Comparison of ENCODE assay signal across 1 cellular context in the genomic region with DNA sequence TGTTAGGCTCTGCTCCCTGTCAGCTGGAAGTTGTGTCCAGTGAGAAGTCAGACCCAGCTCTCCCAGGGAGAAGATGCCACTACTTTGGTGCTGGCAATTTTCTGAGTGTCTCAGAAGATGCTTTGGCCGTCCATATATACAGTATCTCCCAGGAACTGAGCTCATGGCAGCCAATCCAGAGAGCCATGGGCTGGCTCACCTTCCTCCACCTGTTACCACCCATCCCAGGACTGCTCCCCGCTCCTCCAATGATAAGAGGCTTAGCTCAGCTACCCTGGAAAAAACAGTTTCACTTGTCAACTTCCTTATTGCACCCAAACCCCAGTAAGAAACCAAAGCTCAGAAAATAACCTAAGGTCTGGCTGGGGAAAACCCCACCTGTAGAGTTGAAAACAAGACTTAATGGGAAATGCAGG.
TF ChIP-seq lines count a peak whose summit lies in the region.

A gene with protein sequence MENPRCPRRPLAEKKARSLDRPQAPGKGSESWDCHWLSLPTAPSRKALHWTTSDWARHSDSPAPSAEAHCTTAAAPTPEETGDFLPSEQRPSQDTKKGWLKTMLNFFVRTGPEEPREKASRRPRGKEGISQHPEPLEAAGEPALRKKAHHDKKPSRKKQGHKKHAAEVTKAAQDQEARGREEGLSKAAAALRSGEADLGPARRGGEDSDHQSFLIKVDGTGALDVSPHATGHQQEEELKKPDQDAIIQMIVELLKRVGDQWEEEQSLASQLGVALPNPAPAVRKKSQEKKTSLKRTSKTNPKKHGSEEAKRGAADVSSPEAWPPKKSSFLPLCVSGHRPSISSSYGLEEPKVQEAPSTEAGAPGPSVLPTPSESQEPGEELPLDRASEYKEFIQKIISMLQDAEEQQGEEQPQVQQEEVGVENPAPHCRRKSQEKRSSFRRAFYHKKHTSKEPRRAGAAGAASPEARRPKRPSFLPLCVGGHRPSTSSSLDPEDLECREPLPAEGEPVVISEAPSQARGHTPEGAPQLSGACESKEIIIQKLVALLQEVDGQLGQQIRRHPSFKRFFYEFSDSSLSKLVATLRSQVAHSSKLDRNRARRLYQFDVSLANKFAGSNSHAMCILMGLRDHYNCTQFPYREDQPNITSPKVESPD (minus strand): TSS at position 110 of the 416 bp plus-strand sequence. CDS start 6,198 bp downstream, outside the sequence.

TF ChIP-seq in HepG2, 621 proteins besides CTCF, POLR2A, EP300 and RAD21 (continued from another document):
- TF ChIP-seq, protein P1, sequence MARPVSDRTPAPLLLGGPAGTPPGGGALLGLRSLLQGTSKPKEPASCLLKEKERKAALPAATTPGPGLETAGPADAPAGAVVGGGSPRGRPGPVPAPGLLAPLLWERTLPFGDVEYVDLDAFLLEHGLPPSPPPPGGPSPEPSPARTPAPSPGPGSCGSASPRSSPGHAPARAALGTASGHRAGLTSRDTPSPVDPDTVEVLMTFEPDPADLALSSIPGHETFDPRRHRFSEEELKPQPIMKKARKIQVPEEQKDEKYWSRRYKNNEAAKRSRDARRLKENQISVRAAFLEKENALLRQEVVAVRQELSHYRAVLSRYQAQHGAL (CRISPR knock-in tag; IDR thresholded peaks at IDR 0.05; ENCODE audit: not compliant biosample characterization): no peak
- TF ChIP-seq, protein P2, sequence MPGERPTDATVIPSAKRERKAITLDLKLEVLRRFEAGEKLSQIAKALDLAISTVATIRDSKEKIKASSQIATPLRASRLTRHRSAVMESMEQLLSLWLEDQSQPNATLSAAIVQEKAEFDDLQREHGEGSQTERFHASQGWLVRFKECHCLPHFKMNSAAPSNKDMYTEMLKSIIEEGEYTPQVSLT (CRISPR knock-in tag; IDR thresholded peaks at IDR 0.05; ENCODE audit: borderline replicate concordance, low read depth): no peak
- TF ChIP-seq KDM1A (CRISPR knock-in tag; IDR thresholded peaks at IDR 0.05): no peak
- TF ChIP-seq STAG1 (CRISPR knock-in tag; IDR thresholded peaks at IDR 0.05): no peak
- TF ChIP-seq, protein P3, sequence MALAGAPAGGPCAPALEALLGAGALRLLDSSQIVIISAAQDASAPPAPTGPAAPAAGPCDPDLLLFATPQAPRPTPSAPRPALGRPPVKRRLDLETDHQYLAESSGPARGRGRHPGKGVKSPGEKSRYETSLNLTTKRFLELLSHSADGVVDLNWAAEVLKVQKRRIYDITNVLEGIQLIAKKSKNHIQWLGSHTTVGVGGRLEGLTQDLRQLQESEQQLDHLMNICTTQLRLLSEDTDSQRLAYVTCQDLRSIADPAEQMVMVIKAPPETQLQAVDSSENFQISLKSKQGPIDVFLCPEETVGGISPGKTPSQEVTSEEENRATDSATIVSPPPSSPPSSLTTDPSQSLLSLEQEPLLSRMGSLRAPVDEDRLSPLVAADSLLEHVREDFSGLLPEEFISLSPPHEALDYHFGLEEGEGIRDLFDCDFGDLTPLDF (CRISPR knock-in tag; IDR thresholded peaks at IDR 0.05): no peak
- no peak for TF ChIP-seq ZNF720 (CRISPR knock-in tag; IDR thresholded peaks at IDR 0.05)
- TF ChIP-seq ZNF260 (CRISPR knock-in tag; IDR thresholded peaks at IDR 0.05; ENCODE audit: borderline replicate concordance, low read depth): no peak
- TF ChIP-seq KLF13 (CRISPR knock-in tag; IDR thresholded peaks at IDR 0.05): no peak
- TF ChIP-seq FOSL2 (CRISPR knock-in tag; IDR thresholded peaks at IDR 0.05): no peak
- no peak for TF ChIP-seq ZNF749 (CRISPR knock-in tag; IDR thresholded peaks at IDR 0.05; ENCODE audit: borderline replicate concordance)
- TF ChIP-seq ZNF570 (CRISPR knock-in tag; IDR thresholded peaks at IDR 0.05; ENCODE audit: borderline replicate concordance): no peak
- TF ChIP-seq IKZF1 (IDR thresholded peaks at IDR 0.05): no peak
- TF ChIP-seq, protein P4, sequence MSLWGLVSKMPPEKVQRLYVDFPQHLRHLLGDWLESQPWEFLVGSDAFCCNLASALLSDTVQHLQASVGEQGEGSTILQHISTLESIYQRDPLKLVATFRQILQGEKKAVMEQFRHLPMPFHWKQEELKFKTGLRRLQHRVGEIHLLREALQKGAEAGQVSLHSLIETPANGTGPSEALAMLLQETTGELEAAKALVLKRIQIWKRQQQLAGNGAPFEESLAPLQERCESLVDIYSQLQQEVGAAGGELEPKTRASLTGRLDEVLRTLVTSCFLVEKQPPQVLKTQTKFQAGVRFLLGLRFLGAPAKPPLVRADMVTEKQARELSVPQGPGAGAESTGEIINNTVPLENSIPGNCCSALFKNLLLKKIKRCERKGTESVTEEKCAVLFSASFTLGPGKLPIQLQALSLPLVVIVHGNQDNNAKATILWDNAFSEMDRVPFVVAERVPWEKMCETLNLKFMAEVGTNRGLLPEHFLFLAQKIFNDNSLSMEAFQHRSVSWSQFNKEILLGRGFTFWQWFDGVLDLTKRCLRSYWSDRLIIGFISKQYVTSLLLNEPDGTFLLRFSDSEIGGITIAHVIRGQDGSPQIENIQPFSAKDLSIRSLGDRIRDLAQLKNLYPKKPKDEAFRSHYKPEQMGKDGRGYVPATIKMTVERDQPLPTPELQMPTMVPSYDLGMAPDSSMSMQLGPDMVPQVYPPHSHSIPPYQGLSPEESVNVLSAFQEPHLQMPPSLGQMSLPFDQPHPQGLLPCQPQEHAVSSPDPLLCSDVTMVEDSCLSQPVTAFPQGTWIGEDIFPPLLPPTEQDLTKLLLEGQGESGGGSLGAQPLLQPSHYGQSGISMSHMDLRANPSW (CRISPR knock-in tag; IDR thresholded peaks at IDR 0.05; ENCODE audit: borderline replicate concordance): no peak
- TF ChIP-seq IKZF4 (CRISPR knock-in tag; IDR thresholded peaks at IDR 0.05; ENCODE audit: borderline replicate concordance, low read depth, not compliant biosample characterization): no peak
- TF ChIP-seq ONECUT2 (CRISPR knock-in tag; IDR thresholded peaks at IDR 0.05): no peak
